ENCODE assay signal across 9 cellular contexts in genomic region chr6:136582702-136583471, GRCh38. TPM values are rescaled to one million over a fixed set of nuclear protein-coding genes. Genes with fewer than 3 reads are reported as not detected.
A peak's percentile ranks its signal among the peaks of the same experiment; 100 is the strongest.
DNase-seq lines count a peak whose midpoint lies in the region; ATAC-seq and TF ChIP-seq lines count a peak whose summit lies in the region.
"Had no signal": no experiment of that assay in that cellular context is flagged by ENCODE, and none has a peak within 500 bp of the region (broad histone marks: within the 10 kb centered on the region; RNA-seq: fewer than 3 reads in every experiment).

No MANE protein-coding gene starts in this region.

- H3F3A ChIP-seq in PC-3 (ENCODE audit: low read length, unreplicated experiment), result no peaks in the 10 kb centered on the region

- H3K9ac ChIP-seq in PC-3 (ENCODE audit: low read length), result peak overlapping the region; percentile 67

- no peaks in the 10 kb centered on the region for H3K27me3 ChIP-seq in PC-3 (ENCODE audit: low read length)

- H3K4me1 ChIP-seq in PC-3 (ENCODE audit: insufficient read depth, low read length), result peaks cover 6% of the 10 kb centered on the region

- no peaks in the 10 kb centered on the region for H4K20me1 ChIP-seq in PC-3 (ENCODE audit: low read length)

- H2AFZ ChIP-seq in PC-3 (ENCODE audit: low read length), result no peak overlapping the region; the same call in 1 of the 2 replicates

- CTCF ChIA-PET in PC-3 (lab: Charles Lee), result no interaction called here

- no peaks in the 10 kb centered on the region for H3K9me2 ChIP-seq in PC-3 (replicated peaks; ENCODE audit: low read length)

- POLR2A ChIA-PET in PC-3 (lab: Charles Lee; ENCODE audit: unreplicated experiment), result no interaction called here

- no peak overlapping the region for H3K27ac ChIP-seq in 22Rv1
- peak overlapping the region; percentile 80 for H3K27ac ChIP-seq in PC-3 (ENCODE audit: low read length)

- intact Hi-C loops in PC-3 (cut with micrococcal nuclease), result loop anchor here (1.0 kb wide), 4 partner anchors 27 to 210 kb away; no protein-coding TSS in a partner anchor

- no peak overlapping the region for H3K4me3 Mint-ChIP-seq in nephron progenitor cell
- H3K4me3 Mint-ChIP-seq: central memory CD8-positive, alpha-beta T cell had no signal

- no peaks in the 10 kb centered on the region for H3K36me3 ChIP-seq in PC-3 (ENCODE audit: low read depth, low read length)

- no TSS peak for BruUV-seq in PC-3 (replicated peaks; lab: Mats Ljungman, UMichigan)

- H3K9me3 Mint-ChIP-seq in nephron progenitor cell, result peaks cover 7% of the 10 kb centered on the region
- H3K9me3 Mint-ChIP-seq: central memory CD8-positive, alpha-beta T cell had no signal

- H3K27ac Mint-ChIP-seq in nephron progenitor cell, result no peak overlapping the region

- no peak overlapping the region for H3K4me3 ChIP-seq in GM12875 (ENCODE audit: low read depth, low read length)
- H3K4me3 ChIP-seq in PC-3 (ENCODE audit: low read length), result no peak overlapping the region
- no peak overlapping the region for H3K4me3 ChIP-seq in epithelial cell of esophagus (ENCODE audit: low read length)

- H3K9me3 ChIP-seq in PC-3 (ENCODE audit: low read length), result no peaks in the 10 kb centered on the region

- peak; percentile 81 for DNase-seq in PC-3
- peak; percentile 76 for DNase-seq in epithelial cell of esophagus (ENCODE audit: low read depth)
- DNase-seq in nephron progenitor cell, result no peak
- DNase-seq in ecto neural progenitor cell (ENCODE audit: low spot score), result no peak

- H3K27me3 Mint-ChIP-seq in nephron progenitor cell (ENCODE audit: low read depth, poor library complexity), result peaks cover 6% of the 10 kb centered on the region
- H3K27me3 Mint-ChIP-seq: central memory CD8-positive, alpha-beta T cell had no signal

- TF ChIP-seq CTCF in 22Rv1 (IDR thresholded peaks at IDR 0.05), result peak; percentile 82
- TF ChIP-seq CTCF in GM12875 (IDR thresholded peaks at IDR 0.05; ENCODE audit: borderline replicate concordance, insufficient read depth, low read depth, low read length), result 0 out of 2 replicates have a peak, but pooled peaks have one; percentile 7
- TF ChIP-seq CTCF in PC-3 (conservative IDR thresholded peaks at IDR 0.05; ENCODE audit: low read depth, low read length), result peak; percentile 70
- TF ChIP-seq CTCF in epithelial cell of esophagus (IDR thresholded peaks at IDR 0.05; ENCODE audit: insufficient read depth, low read depth, low read length, missing control alignments), result peak; percentile 40
- TF ChIP-seq CTCF in nephron progenitor cell (IDR thresholded peaks at IDR 0.05), result peak; percentile 48

- H3K4me2 ChIP-seq in PC-3 (ENCODE audit: low read length), result peak overlapping the region; percentile 49

- H3K36me3 Mint-ChIP-seq in nephron progenitor cell (ENCODE audit: low read depth), result no peaks in the 10 kb centered on the region

- no peaks in the 10 kb centered on the region for H3K79me2 ChIP-seq in PC-3 (ENCODE audit: low read length)

- H3K4me1 Mint-ChIP-seq in nephron progenitor cell, result no peaks in the 10 kb centered on the region
- H3K4me1 Mint-ChIP-seq: central memory CD8-positive, alpha-beta T cell had no signal

- ATAC-seq in PC-3, result peak; percentile 48
- no peak for ATAC-seq in HG02763 (IDR thresholded peaks at IDR 0.05; ENCODE audit: unreplicated experiment)
- no peak for ATAC-seq in GM19397 (IDR thresholded peaks at IDR 0.05; ENCODE audit: unreplicated experiment)

RNA-seq across cellular contexts. Expression of gene MAP7, which starts 32.7 kb away (rescaled TPM):
- 13.9 and 25.3 TPM in 2 replicates for total RNA-seq in PC-3 (2014; rRNA removed)

Comparison
In these comparisons a context has a peak if more than half of its experiments do, and no peak if none do; other contexts are left out.
1. CTCF ChIP-seq: peak in every context shown above with its lines; median percentile 82 in 22Rv1; 70 in PC-3; 48 in nephron progenitor cell; 40 in epithelial cell of esophagus; 7 in GM12875.
2. DNase-seq: peak in PC-3 (single experiment) and epithelial cell of esophagus (single experiment); none in nephron progenitor cell (single experiment) and ecto neural progenitor cell (single experiment).